Comparison of ENCODE assay signal across 8 cellular contexts in the genomic region with DNA sequence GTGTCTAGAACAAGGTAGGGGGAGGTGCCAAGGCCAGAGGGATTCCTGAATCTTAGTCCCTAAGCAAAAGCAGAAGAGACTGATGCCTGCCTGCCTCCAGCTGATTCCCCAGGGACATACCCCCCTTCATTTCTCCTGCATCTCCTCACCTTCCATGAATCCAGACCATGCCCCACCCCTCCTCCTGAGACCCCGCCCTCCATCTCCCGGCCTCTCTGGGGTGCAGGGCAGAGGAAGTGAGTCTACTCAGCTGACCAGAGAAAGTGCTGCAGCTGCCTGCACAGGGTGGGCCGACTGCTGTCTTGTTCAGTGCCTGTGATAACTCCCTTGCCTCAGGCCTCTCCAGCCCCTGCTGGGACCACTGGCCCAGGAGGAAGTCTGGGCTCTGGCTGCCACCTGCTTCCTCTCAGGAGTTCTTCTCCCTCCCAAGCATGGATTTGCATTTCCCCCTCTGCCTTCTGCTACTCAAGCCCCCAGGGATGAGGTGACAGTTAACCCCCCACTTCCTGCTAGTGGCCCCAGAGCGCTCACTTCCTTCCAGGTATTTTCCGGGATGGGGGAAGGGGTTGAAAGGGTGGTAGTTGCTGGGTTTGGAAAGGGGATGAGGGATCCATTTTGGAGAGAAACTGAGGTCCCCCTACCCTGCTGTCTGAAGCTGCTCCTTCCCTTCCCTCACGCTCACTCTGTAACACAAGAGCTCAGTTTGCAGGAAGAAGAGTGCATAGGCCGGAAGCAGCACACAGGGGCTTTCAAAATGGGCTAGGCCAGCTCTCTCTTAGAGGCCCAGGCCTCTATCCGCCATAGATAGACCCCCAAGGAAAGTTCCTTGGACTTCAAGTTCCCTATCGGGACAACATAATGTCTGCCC. TPM values are rescaled to one million over a fixed set of nuclear protein-coding genes. Genes with fewer than 3 reads are reported as not detected.
DNase-seq lines count a peak whose midpoint lies in the region; ATAC-seq and TF ChIP-seq lines count a peak whose summit lies in the region.

No MANE protein-coding gene starts in this region.

- peak overlapping the region; percentile 81 for H3K4me3 Mint-ChIP-seq in activated CD8-positive, alpha-beta T cell treated with anti-CD3 and anti-CD28 coated beads for 36 hours

- DNase-seq in activated CD4-positive, alpha-beta T cell treated with anti-CD3 and anti-CD28 coated beads for 4 hours, result peak; percentile 31 to 47
- DNase-seq in activated CD4-positive, alpha-beta T cell treated with anti-CD3 and anti-CD28 coated beads, Interleukin-2, amount 50 U/mL, for 1 hour, result no peak
- DNase-seq in Kasumi-1 (lab: John Stamatoyannopoulos, UW), result peak; percentile 92 to 94
- peak; percentile 90 for DNase-seq in activated CD8-positive, alpha-beta T cell treated with anti-CD3 and anti-CD28 coated beads for 36 hours
- peak; percentile 56 for DNase-seq in fibroblast of villous mesenchyme (ENCODE audit: low read depth)
- peak; percentile 41 for DNase-seq in pons (ENCODE audit: low spot score)
- DNase-seq in DMS 273 (lab: John Stamatoyannopoulos, UW; ENCODE audit: unreplicated experiment), result no peak

- POLR2A ChIA-PET in activated CD8-positive, alpha-beta T cell treated with anti-CD3 and anti-CD28 coated beads for 36 hours (lab: Charles Lee), result interaction anchor here (0.9 to 18.6 kb wide), 9 partner anchors 8 to 333 kb away, joined by 3 to 1558 read pairs (median 4); a partner anchor contains a TSS

- peak overlapping the region; percentile 0 for H3K4me3 ChIP-seq in fibroblast of villous mesenchyme (ENCODE audit: low read depth, low read length)

- H3K9me3 Mint-ChIP-seq in activated CD8-positive, alpha-beta T cell treated with anti-CD3 and anti-CD28 coated beads for 36 hours, result no peaks in the 10 kb centered on the region

- intact Hi-C loops in activated CD8-positive, alpha-beta T cell treated with anti-CD3 and anti-CD28 coated beads for 36 hours (cut with micrococcal nuclease), result loop anchor here (1.0 to 10.0 kb wide), 4 partner anchors 10 to 766 kb away; a partner anchor contains a TSS

- peak; percentile 43 for ATAC-seq in activated CD8-positive, alpha-beta T cell treated with anti-CD3 and anti-CD28 coated beads for 36 hours
- ATAC-seq in GM21367 (IDR thresholded peaks at IDR 0.05; ENCODE audit: unreplicated experiment), result no peak

- peaks cover 6% of the 10 kb centered on the region for H3K4me1 Mint-ChIP-seq in activated CD8-positive, alpha-beta T cell treated with anti-CD3 and anti-CD28 coated beads for 36 hours (ENCODE audit: low read depth)

- H3K27me3 Mint-ChIP-seq in activated CD8-positive, alpha-beta T cell treated with anti-CD3 and anti-CD28 coated beads for 36 hours, result no peaks in the 10 kb centered on the region

- peak overlapping the region; percentile 96 for H3K27ac Mint-ChIP-seq in activated CD8-positive, alpha-beta T cell treated with anti-CD3 and anti-CD28 coated beads for 36 hours

- H3K36me3 Mint-ChIP-seq in activated CD8-positive, alpha-beta T cell treated with anti-CD3 and anti-CD28 coated beads for 36 hours (ENCODE audit: low read depth), result peaks cover 81% of the 10 kb centered on the region

- CTCF ChIA-PET in activated CD8-positive, alpha-beta T cell treated with anti-CD3 and anti-CD28 coated beads for 36 hours (lab: Charles Lee), result interaction anchor here (1.4 to 6.2 kb wide), 3 partner anchors 12 to 78 kb away, joined by 5 to 51 read pairs (median 49); a partner anchor contains a TSS

- TF ChIP-seq CTCF in activated CD8-positive, alpha-beta T cell treated with anti-CD3 and anti-CD28 coated beads for 36 hours (IDR thresholded peaks at IDR 0.05), result no peak
- TF ChIP-seq CTCF in fibroblast of villous mesenchyme (IDR thresholded peaks at IDR 0.05; ENCODE audit: insufficient read depth, low read depth, low read length), result no peak

RNA-seq across cellular contexts. Expression of a gene that starts 10.5 kb away (rescaled TPM):
- total RNA-seq in activated CD8-positive, alpha-beta T cell treated with anti-CD3 and anti-CD28 coated beads for 36 hours, result 10 to 100 TPM; 21.1 to 24.1 TPM
- total RNA-seq in fibroblast of villous mesenchyme, result 0.86 and 2.3 TPM in 2 replicates

RNA-seq across cellular contexts. Expression of a gene that starts 12.9 kb away (rescaled TPM):
- total RNA-seq in activated CD8-positive, alpha-beta T cell treated with anti-CD3 and anti-CD28 coated beads for 36 hours, result 100 to 1,000 TPM; 104 to 110 TPM
- 34.5 and 54.1 TPM in 2 replicates for total RNA-seq in fibroblast of villous mesenchyme

RNA-seq across cellular contexts. Expression of a gene that starts 58.4 kb away (rescaled TPM):
- total RNA-seq in activated CD8-positive, alpha-beta T cell treated with anti-CD3 and anti-CD28 coated beads for 36 hours, result not detected
- total RNA-seq in fibroblast of villous mesenchyme, result not detected in 2 replicates

Comparison
In these comparisons a context has a peak if more than half of its experiments do, and no peak if none do; other contexts are left out.
1. DNase-seq: peak in activated CD4-positive, alpha-beta T cell treated with anti-CD3 and anti-CD28 coated beads for 4 hours (2 of 2), Kasumi-1 (2 of 2), activated CD8-positive, alpha-beta T cell treated with anti-CD3 and anti-CD28 coated beads for 36 hours (single experiment), fibroblast of villous mesenchyme (single experiment) and pons (single experiment); none in activated CD4-positive, alpha-beta T cell treated with anti-CD3 and anti-CD28 coated beads, Interleukin-2, amount 50 U/mL, for 1 hour (single experiment) and DMS 273 (single experiment).